Comparison of ENCODE assay signal across 15 cellular contexts in the genomic region with DNA sequence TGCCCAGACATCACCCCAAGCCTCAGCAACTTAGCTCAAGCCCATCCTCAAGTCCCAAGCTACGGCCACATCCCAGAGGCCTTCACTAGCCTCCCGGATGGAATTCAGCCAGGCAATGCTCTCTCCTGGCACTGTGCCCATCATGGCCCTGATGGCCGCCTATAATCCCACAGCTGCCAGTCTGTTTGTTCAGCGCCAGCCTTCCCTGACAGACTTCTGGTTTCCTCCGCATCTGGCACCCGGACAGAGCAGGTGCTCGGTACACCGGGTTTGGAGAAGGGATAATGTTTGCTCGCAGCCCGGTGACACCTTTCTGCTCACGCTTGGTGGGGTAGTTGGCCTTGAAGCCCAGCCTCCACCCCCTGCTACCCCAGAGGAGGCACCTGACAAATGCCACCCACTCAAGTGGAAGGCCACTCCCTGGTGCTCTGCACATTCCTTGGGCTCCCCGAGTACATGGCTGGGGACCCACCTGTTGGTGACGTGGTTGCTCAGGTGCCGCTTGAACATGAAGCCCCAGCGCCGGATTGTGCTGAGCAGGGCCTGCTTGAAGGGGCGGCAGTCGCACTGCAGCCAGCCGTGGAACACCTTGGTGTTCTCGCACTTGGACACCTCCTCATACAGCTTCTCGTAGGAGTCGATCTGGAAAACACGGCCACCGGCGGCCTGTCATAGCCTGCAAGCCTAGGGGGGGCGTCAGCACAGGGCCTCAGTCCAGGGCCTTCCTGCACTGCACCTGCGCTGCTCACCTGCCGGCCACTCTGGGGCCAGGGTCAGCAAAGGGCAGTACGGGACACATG. TPM values are rescaled to one million over a fixed set of nuclear protein-coding genes. Genes with fewer than 3 reads are reported as not detected.
A peak's percentile ranks its signal among the peaks of the same experiment; 100 is the strongest.
DNase-seq lines count a peak whose midpoint lies in the region; ATAC-seq, FAIRE-seq and TF ChIP-seq lines count a peak whose summit lies in the region.
"Had no signal": no experiment of that assay in that cellular context is flagged by ENCODE, and none has a peak within 500 bp of the region (broad histone marks: within the 10 kb centered on the region; RNA-seq: fewer than 3 reads in every experiment).

No MANE protein-coding gene starts in this region.

- ATAC-seq in gastrocnemius medialis (no peak), GM21360 (IDR thresholded peaks at IDR 0.05; ENCODE audit: unreplicated experiment) (no peak)
- ATAC-seq: right cardiac atrium had no signal

- intact Hi-C loops in kidney (cut with DNase I) (no loop called here), gastrocnemius medialis (cut with DNase I; ENCODE audit: low total_unique reads) (no loop called here), ovary (cut with DNase I) (no loop called here)

- H3K4me3 ChIP-seq in BE2C (ENCODE audit: low read depth, low read length) (no peak overlapping the region), kidney (ENCODE audit: low read length in 2 of 2) (no peak overlapping the region), gastrocnemius medialis (no peak overlapping the region), ovary (no peak overlapping the region)
- H3K4me3 ChIP-seq: A549, MG63, tibial artery had no signal

- TF ChIP-seq CTCF in BE2C (IDR thresholded peaks at IDR 0.05; ENCODE audit: low read depth, low read length) (no peak), kidney (IDR thresholded peaks at IDR 0.05; ENCODE audit: borderline replicate concordance, extremely low read depth, insufficient read depth) (no peak), gastrocnemius medialis (IDR thresholded peaks at IDR 0.05 in 4 of 5, conservative IDR thresholded peaks at IDR 0.05 in 1 of 5) (no peak), ovary (IDR thresholded peaks at IDR 0.05) (no peak)

- DNase-seq in BE2C (peak; percentile 79), NCI-H1694 (lab: John Stamatoyannopoulos, UW) (peak; percentile 66), NCI-H774 (lab: John Stamatoyannopoulos, UW) (peak; percentile 98), kidney (peak; percentile 65), gastrocnemius medialis (no peak), COLO829 (ENCODE audit: low spot score) (no peak), ovary (no peak)
- DNase-seq: activated B cell treated with CpG ODN at 0.5 μM for 24 hours, MG63, Right ventricle myocardium superior had no signal

- TF ChIP-seq POLR2A in gastrocnemius medialis (IDR thresholded peaks at IDR 0.05): no peak
- TF ChIP-seq POLR2A in ovary (IDR thresholded peaks at IDR 0.05): no peak

- WGBS in ovary, 3 donors: 86 to 94% (median 88%) methylated on average over 22 to 29 of the region's 29 CpGs

- H3K9me3 ChIP-seq in BE2C (no peaks in the 10 kb centered on the region; the same call in 1 of the 2 replicates), kidney (ENCODE audit: control insufficient read depth in 1 of 2, low read length in 2 of 2) (no peaks in the 10 kb centered on the region), gastrocnemius medialis (no peaks in the 10 kb centered on the region), ovary (no peaks in the 10 kb centered on the region)
- H3K9me3 ChIP-seq: A549, MG63, tibial artery had no signal

- H3K27ac ChIP-seq in kidney (ENCODE audit: low read depth in 2 of 2, low read length in 2 of 2) (no peak overlapping the region), gastrocnemius medialis (no peak overlapping the region), ovary (no peak overlapping the region)
- H3K27ac ChIP-seq: tibial artery had no signal

- H3K9ac ChIP-seq in kidney (ENCODE audit: low read length in 2 of 2): no peak overlapping the region

- H3K36me3 ChIP-seq in BE2C (no peaks in the 10 kb centered on the region), kidney (ENCODE audit: control insufficient read depth in 1 of 2, insufficient read depth in 2 of 2, low read length in 2 of 2) (no peaks in the 10 kb centered on the region), gastrocnemius medialis (no peaks in the 10 kb centered on the region), ovary (no peaks in the 10 kb centered on the region)
- H3K36me3 ChIP-seq: MG63, tibial artery had no signal

- H3K27me3 ChIP-seq in BE2C (no peaks in the 10 kb centered on the region), gastrocnemius medialis (no peaks in the 10 kb centered on the region), ovary (no peaks in the 10 kb centered on the region)
- H3K27me3 ChIP-seq: MG63, tibial artery had no signal

- no peak for FAIRE-seq in kidney (lab: Jason Lieb, UNC)
- FAIRE-seq: A549 had no signal

- peaks cover 9% of the 10 kb centered on the region for H3K4me1 ChIP-seq in BE2C
- H3K4me1 ChIP-seq in kidney (ENCODE audit: control insufficient read depth in 1 of 2, insufficient read depth in 1 of 2, low read depth in 1 of 2, low read length in 2 of 2): no peaks in the 10 kb centered on the region
- H3K4me1 ChIP-seq in gastrocnemius medialis: no peaks in the 10 kb centered on the region
- no peaks in the 10 kb centered on the region for H3K4me1 ChIP-seq in ovary (ENCODE audit: insufficient read depth)

- in situ Hi-C loops in gastrocnemius medialis (cut with MboI; ENCODE audit: low sequenced_read_pairs in 4 of 4): no loop called here

- no peak for TF ChIP-seq EP300 in ovary (IDR thresholded peaks at IDR 0.05)

RNA-seq across cellular contexts. Expression of a gene that starts 47.1 kb away (rescaled TPM):
- polyA plus RNA-seq in BE2C (2012; ENCODE audit: insufficient read depth, insufficient read length, low read depth): 5.8 TPM
- total RNA-seq in kidney (0.09 TPM), gastrocnemius medialis (under 1 TPM in 1 of 4 donors, not detected in 3; 0.56 TPM), ovary (under 1 TPM in 1 of 7 donors, not detected in 6; 0.12 TPM)
- polyA plus RNA-seq in kidney (ENCODE audit: insufficient read depth, low read depth, low replicate concordance) (0.17 TPM), ovary (under 1 TPM; 0.07 to 0.25 TPM)
- total RNA-seq: mucosa of gallbladder, Right ventricle myocardium superior had no signal

Comparison
In these comparisons a context has a peak if more than half of its experiments do, and no peak if none do; other contexts are left out.
1. DNase-seq: peak in BE2C (single experiment), NCI-H1694 (single experiment), NCI-H774 (single experiment) and kidney (single experiment); none in gastrocnemius medialis (0 of 2), COLO829 (single experiment) and ovary (0 of 5).